ENCODE assay signal across 7 cellular contexts in genomic region chrX:154885057-154885456, GRCh38. TPM values are rescaled to one million over a fixed set of nuclear protein-coding genes. Genes with fewer than 3 reads are reported as not detected.
"Had no signal": no experiment of that assay in that cellular context is flagged by ENCODE, and none has a peak within 500 bp of the region (broad histone marks: within the 10 kb centered on the region; RNA-seq: fewer than 3 reads in every experiment).

No MANE protein-coding gene starts in this region.

RNA-seq across cellular contexts. Expression of gene SMIM9, which starts 50.6 kb away (rescaled TPM):
- total RNA-seq: GM23248, GM23338, H1, H4, H7, H9, HFFc6 had no signal
